ENCODE assay signal across 9 cellular contexts in the genomic region with DNA sequence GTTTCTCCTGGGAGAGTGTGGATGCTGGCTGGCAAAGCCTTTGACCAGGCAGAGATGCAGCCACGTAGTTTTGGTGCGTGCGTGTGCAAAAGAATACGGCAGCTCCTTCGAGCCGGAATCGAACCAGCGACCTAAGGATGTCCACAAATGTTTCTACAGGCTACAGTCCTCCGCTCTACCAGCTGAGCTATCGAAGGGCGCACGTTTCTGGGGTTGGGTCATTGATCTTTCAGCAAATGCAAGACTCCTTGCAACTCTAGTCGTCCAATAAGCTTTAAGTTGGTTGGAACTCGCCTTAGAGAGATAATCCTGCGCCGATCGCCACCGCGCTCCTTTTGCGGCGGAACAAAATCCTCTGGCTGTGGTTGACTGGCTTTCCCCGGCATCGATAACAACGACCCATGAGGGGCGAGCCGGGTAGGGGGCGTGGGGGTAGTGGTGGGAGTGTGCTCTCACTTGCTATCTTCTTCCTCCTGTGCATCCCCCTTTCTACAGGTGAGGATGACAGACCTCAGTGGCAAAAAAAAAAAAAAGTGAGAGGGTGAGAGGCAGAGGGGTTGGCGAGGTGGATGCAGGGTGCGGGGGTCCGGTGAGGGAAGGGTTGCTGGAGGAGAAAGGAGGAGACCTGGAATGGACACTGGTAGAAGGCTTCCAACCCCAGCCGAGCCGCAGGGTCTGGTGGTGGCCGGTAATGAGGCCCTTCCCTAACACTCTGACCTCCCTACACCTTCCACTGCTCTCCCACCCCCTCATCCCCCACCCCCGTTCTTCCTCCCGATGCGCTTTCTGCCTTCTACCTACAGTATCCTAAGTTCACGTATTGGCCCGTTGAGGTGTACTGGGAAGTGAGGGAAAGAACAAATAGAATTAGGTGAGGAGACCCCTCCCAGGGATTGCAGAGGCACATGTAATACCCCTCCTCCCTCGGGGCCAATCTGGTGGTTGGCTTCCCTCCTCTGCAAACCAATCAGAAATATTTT. TPM values are rescaled to one million over a fixed set of nuclear protein-coding genes. Genes with fewer than 3 reads are reported as not detected.
DNase-seq lines count a peak whose midpoint lies in the region; ATAC-seq and TF ChIP-seq lines count a peak whose summit lies in the region.
"Had no signal": no experiment of that assay in that cellular context is flagged by ENCODE, and none has a peak within 500 bp of the region (broad histone marks: within the 10 kb centered on the region; RNA-seq: fewer than 3 reads in every experiment).

No MANE protein-coding gene starts in this region.

- H3K36me3 ChIP-seq in body of pancreas (replicated peaks in 1 of 2; ENCODE audit: insufficient read depth in 1 of 2, low read depth in 2 of 2): no peaks in the 10 kb centered on the region
- no peaks in the 10 kb centered on the region for H3K36me3 ChIP-seq in tibial artery

- H3K36me3 Mint-ChIP-seq in naive thymus-derived CD8-positive, alpha-beta T cell: no peaks in the 10 kb centered on the region

- intact Hi-C loops in body of pancreas (cut with DNase I) (no loop called here), tibial artery (cut with DNase I; ENCODE audit: low total_unique reads) (no loop called here)

- H3K9me3 ChIP-seq in body of pancreas (no peaks in the 10 kb centered on the region), tibial artery (no peaks in the 10 kb centered on the region)

- peak overlapping the region; percentile 36 to 72 (median 63) for H3K4me3 Mint-ChIP-seq in naive thymus-derived CD8-positive, alpha-beta T cell

- H3K27ac ChIP-seq in body of pancreas (no peak overlapping the region), tibial artery (no peak overlapping the region)
- H3K27ac ChIP-seq: parathyroid adenoma had no signal

- H3K9me3 Mint-ChIP-seq in naive thymus-derived CD8-positive, alpha-beta T cell: no peaks in the 10 kb centered on the region

- H3K4me1 Mint-ChIP-seq in naive thymus-derived CD8-positive, alpha-beta T cell: peaks cover 20 to 37% (median 24%) of the 10 kb centered on the region in 4 donors

- 1 to 4% methylated on average over 33 to 39 of the region's 39 CpGs for WGBS in body of pancreas, 2 donors

- no peak for TF ChIP-seq CTCF in body of pancreas (IDR thresholded peaks at IDR 0.05)
- TF ChIP-seq CTCF in tibial artery (IDR thresholded peaks at IDR 0.05): no peak

- POLR2A ChIA-PET in naive thymus-derived CD8-positive, alpha-beta T cell (lab: Charles Lee): interaction anchor here (0.5 kb wide), 1 partner anchor 310 kb away, joined by 3 read pairs; no protein-coding TSS in a partner anchor

- peak; percentile 44 for ATAC-seq in GM18909 (IDR thresholded peaks at IDR 0.05; ENCODE audit: poor library complexity, unreplicated experiment)
- no peak for ATAC-seq in body of pancreas
- peak; percentile 53 to 79 for ATAC-seq in naive thymus-derived CD8-positive, alpha-beta T cell
- ATAC-seq in HG02763 (IDR thresholded peaks at IDR 0.05; ENCODE audit: unreplicated experiment): no peak

- H3K27me3 ChIP-seq in body of pancreas (peaks cover 0 to 31% of the 10 kb centered on the region in 2 donors), tibial artery (peaks cover 0 to 83% of the 10 kb centered on the region in 2 donors)

- no peak overlapping the region for H3K4me3 ChIP-seq in body of pancreas
- H3K4me3 ChIP-seq in tibial artery: no peak overlapping the region

- DNase-seq in OCI-M1 (lab: John Stamatoyannopoulos, UW) (peak; percentile 96), body of pancreas (peak in 3 of 4 donors; percentile 20 to 29 (median 27)), HT-29 (ENCODE audit: low spot score) (no peak), tibial artery (no peak), NCI-H1092 treated with DMSO at 0.1 percent for 48 hours (lab: John Stamatoyannopoulos, UW) (no peak)
- DNase-seq in naive thymus-derived CD8-positive, alpha-beta T cell: peak in 4 of 10 donors; percentile 18 to 52 (median 33)

- H3K27ac Mint-ChIP-seq in naive thymus-derived CD8-positive, alpha-beta T cell: peak overlapping the region in 1 of 10 donors; percentile 0

- peaks cover 6% of the 10 kb centered on the region for H3K4me1 ChIP-seq in body of pancreas
- peaks cover 0 to 7% (median 0%) of the 10 kb centered on the region in 4 donors for H3K4me1 ChIP-seq in tibial artery
- H3K4me1 ChIP-seq: parathyroid adenoma had no signal

- TF ChIP-seq POLR2A in body of pancreas (IDR thresholded peaks at IDR 0.05): no peak

- peaks cover 52 to 84% (median 57%) of the 10 kb centered on the region in 5 donors for H3K27me3 Mint-ChIP-seq in naive thymus-derived CD8-positive, alpha-beta T cell

RNA-seq across cellular contexts. Expression of a gene that starts 11.8 kb away (rescaled TPM):
- total RNA-seq in body of pancreas: not detected
- total RNA-seq in naive thymus-derived CD8-positive, alpha-beta T cell: not detected
- not detected for polyA plus RNA-seq in naive thymus-derived CD8-positive, alpha-beta T cell
- total RNA-seq in HT-29 (2014; rRNA removed; shearing (Covaris generic)): not detected in 2 replicates

RNA-seq across cellular contexts. Expression of a gene that starts 31.1 kb away (rescaled TPM):
- 10 to 100 TPM; 41.8 to 47.5 TPM for total RNA-seq in body of pancreas
- under 1 TPM in 1 of 2 experiments, not detected in 1; 0.63 TPM for total RNA-seq in naive thymus-derived CD8-positive, alpha-beta T cell
- under 1 TPM in 1 of 3 donors, not detected in 2; 0.46 TPM for polyA plus RNA-seq in naive thymus-derived CD8-positive, alpha-beta T cell
- 6.6 and 8.7 TPM in 2 replicates for total RNA-seq in HT-29 (2014; rRNA removed; shearing (Covaris generic))

RNA-seq across cellular contexts. Expression of a gene that starts 35.3 kb away (rescaled TPM):
- 10 to 100 TPM; 24.1 to 28.0 TPM for total RNA-seq in body of pancreas
- total RNA-seq in naive thymus-derived CD8-positive, alpha-beta T cell: under 1 TPM in 1 of 2 experiments, not detected in 1; 0.70 TPM
- under 1 TPM in 2 of 3 donors, not detected in 1; 0.17 to 0.34 TPM for polyA plus RNA-seq in naive thymus-derived CD8-positive, alpha-beta T cell
- total RNA-seq in HT-29 (2014; rRNA removed; shearing (Covaris generic)): 0.57 and 4.0 TPM in 2 replicates

Comparison
In these comparisons a context has a peak if more than half of its experiments do, and no peak if none do; other contexts are left out.
1. ATAC-seq: peak in GM18909 (single experiment) and naive thymus-derived CD8-positive, alpha-beta T cell (2 of 2); none in body of pancreas (single experiment) and HG02763 (single experiment).
2. DNase-seq: peak in OCI-M1 (single experiment) and body of pancreas (3 of 4); none in HT-29 (single experiment), tibial artery (0 of 2) and NCI-H1092 treated with DMSO at 0.1 percent for 48 hours (single experiment).